In the genomic region with DNA sequence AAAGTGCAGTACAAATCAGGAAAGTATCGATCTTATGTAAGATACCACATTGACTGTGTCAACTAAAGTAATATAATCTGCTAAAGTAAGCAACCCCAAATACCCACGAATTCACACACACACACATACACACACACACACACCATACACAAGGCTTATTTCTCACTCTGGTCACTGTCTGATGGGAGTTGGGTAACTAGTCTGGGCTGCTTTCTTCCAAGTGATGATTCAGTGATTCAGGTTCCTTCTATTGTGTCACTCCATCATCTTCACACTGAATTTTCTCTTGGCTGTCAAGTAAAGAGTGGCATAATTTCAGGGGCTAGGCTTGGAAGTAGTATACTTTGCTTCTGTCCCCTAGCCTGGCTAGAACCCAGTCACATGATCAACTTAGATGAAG, we compare ENCODE assay signal across 12 cellular contexts.
DNase-seq lines count a peak whose midpoint lies in the region; ATAC-seq, FAIRE-seq and TF ChIP-seq lines count a peak whose summit lies in the region.
"Had no signal": no experiment of that assay in that cellular context is flagged by ENCODE, and none has a peak within 500 bp of the region (broad histone marks: within the 10 kb centered on the region; RNA-seq: fewer than 3 reads in every experiment).

No MANE protein-coding gene starts in this region.

- no peak for TF ChIP-seq CTCF in K562 (IDR thresholded peaks at IDR 0.05 in 2 of 3, conservative IDR thresholded peaks at IDR 0.05 in 1 of 3; ENCODE audit: insufficient read depth in 2 of 3, low read depth in 1 of 3, low read length in 3 of 3)

- no peak for TF ChIP-seq POLR2A in K562 (conservative IDR thresholded peaks at IDR 0.05)

- BruUV-seq in K562 (replicated peaks; lab: Mats Ljungman, UMichigan), result no TSS peak

- intact Hi-C loops in K562 (cut with micrococcal nuclease), result loop anchor here (5.0 kb wide), 1 partner anchor 270 kb away; no protein-coding TSS in a partner anchor

- no peak for ATAC-seq in K562
- no peak for ATAC-seq in HG02970 (IDR thresholded peaks at IDR 0.05; ENCODE audit: low FRiP score, unreplicated experiment)

- H3K27ac ChIP-seq in GM23248, result no peak overlapping the region
- no peak overlapping the region for H3K27ac ChIP-seq in K562 (ENCODE audit: extremely low read depth, low read depth, low read length)
- H3K27ac ChIP-seq in epithelial cell of prostate, result no peak overlapping the region
- H3K27ac ChIP-seq in substantia nigra (ENCODE audit: low read depth, low read length, poor library complexity, severe bottlenecking), result peak overlapping the region; percentile 52
- H3K27ac ChIP-seq: C4-2B, KMS-11 had no signal

- H3K4me2 ChIP-seq in GM23248 (ENCODE audit: unreplicated experiment) (no peak overlapping the region), K562 (ENCODE audit: insufficient read depth, low read length) (no peak overlapping the region)
- H3K4me2 ChIP-seq: KMS-11, SK-N-SH had no signal

- no peak overlapping the region for H3K9ac ChIP-seq in GM23248
- no peak overlapping the region for H3K9ac ChIP-seq in K562 (ENCODE audit: insufficient read depth in 1 of 2, low read depth in 2 of 2, low read length in 2 of 2)
- H3K9ac ChIP-seq: KMS-11, SK-N-SH had no signal

- DNase-seq in GM23248, result peak; percentile 22
- DNase-seq in K562 (ENCODE audit: extremely low read depth in 1 of 4, low spot score in 3 of 4), result no peak
- DNase-seq in epithelial cell of prostate (ENCODE audit: low read depth, low spot score), result peak; percentile 10
- DNase-seq in substantia nigra (lab: John Stamatoyannopoulos, UW), result no peak
- DNase-seq in occipital lobe (lab: John Stamatoyannopoulos, UW), result no peak
- DNase-seq in COLO668 (lab: John Stamatoyannopoulos, UW; ENCODE audit: unreplicated experiment), result no peak
- DNase-seq: DMS79, SIG-M5 had no signal

- H3F3A ChIP-seq in GM23248 (ENCODE audit: insufficient read depth), result no peaks in the 10 kb centered on the region

- no peaks in the 10 kb centered on the region for H3K27me3 ChIP-seq in GM23248 (replicated peaks; ENCODE audit: insufficient read depth)
- no peaks in the 10 kb centered on the region for H3K27me3 ChIP-seq in K562 (ENCODE audit: control insufficient read depth in 2 of 2, insufficient read depth in 2 of 2, low read length in 2 of 2)

- FAIRE-seq in K562 (lab: Jason Lieb, UNC), result no peak

- H3K9me1 ChIP-seq in K562 (ENCODE audit: control insufficient read depth, insufficient read depth, low read length), result no peaks in the 10 kb centered on the region

- H2AFZ ChIP-seq in GM23248 (no peak overlapping the region), K562 (ENCODE audit: low read depth, low read length) (no peak overlapping the region)

- in situ Hi-C loops in GM23248 (cut with MboI) (loop anchor here (10.0 kb wide), 1 partner anchor 142 kb away; no protein-coding TSS in a partner anchor), K562 (cut with MboI) (no loop called here)

- no peak for TF ChIP-seq EP300 in K562 (IDR thresholded peaks at IDR 0.05; ENCODE audit: low read length)

- H3K36me3 ChIP-seq in GM23248 (ENCODE audit: low read depth) (no peaks in the 10 kb centered on the region), K562 (ENCODE audit: control insufficient read depth, insufficient read depth, low read length) (no peaks in the 10 kb centered on the region)

- H3K9me3 ChIP-seq in GM23248 (ENCODE audit: low read depth), result no peaks in the 10 kb centered on the region
- no peaks in the 10 kb centered on the region for H3K9me3 ChIP-seq in K562 (replicated peaks; ENCODE audit: control insufficient read depth, insufficient read depth, low read depth, low read length)
- H3K9me3 ChIP-seq: SK-N-SH had no signal

- CTCF ChIA-PET in K562 (lab: Yijun Ruan, JAX; ENCODE audit: low intra/inter-chr PET ratio), result interaction anchor here (0.6 to 1.2 kb wide), 2 partner anchors 216 to 271 kb away, joined by 3 to 7 read pairs; no protein-coding TSS in a partner anchor

- H3K9me2 ChIP-seq in GM23248 (ENCODE audit: insufficient read depth), result no peaks in the 10 kb centered on the region
- H3K9me2 ChIP-seq: SK-N-SH had no signal

- no peaks in the 10 kb centered on the region for H3K79me2 ChIP-seq in GM23248 (ENCODE audit: insufficient read depth)
- no peaks in the 10 kb centered on the region for H3K79me2 ChIP-seq in K562 (ENCODE audit: control insufficient read depth, insufficient read depth, low read length)

- no peaks in the 10 kb centered on the region for H4K20me1 ChIP-seq in GM23248 (ENCODE audit: insufficient read depth)
- no peaks in the 10 kb centered on the region for H4K20me1 ChIP-seq in K562 (replicated peaks; ENCODE audit: control insufficient read depth, insufficient read depth, low read length)

- 43 to 47% methylated on average over 2 of the region's 2 CpGs for WGBS in GM23248 (ENCODE audit: low coverage in 1 of 2, low lambda C conversion rate in 2 of 2, missing lambda C conversion rate in 2 of 2), 2 experiments
- WGBS in K562 (ENCODE audit: insufficient coverage, low coverage, missing lambda C conversion rate), result 0% methylated on average over 2 of the region's 2 CpGs

- H3K4me1 ChIP-seq in GM23248 (ENCODE audit: insufficient read depth) (0 out of 2 replicates have a peak, but pooled peaks cover 5% of the 10 kb centered on the region), K562 (replicated peaks in 1 of 2; ENCODE audit: control insufficient read depth in 2 of 2, insufficient read depth in 2 of 2, low read length in 2 of 2) (no peaks in the 10 kb centered on the region)

- POLR2A ChIA-PET in K562 (lab: Yijun Ruan, JAX), result interaction anchor here (0.7 kb wide), 1 partner anchor 12 kb away, joined by 3 read pairs; no protein-coding TSS in a partner anchor

- H3K4me3 ChIP-seq in GM23248 (no peak overlapping the region), K562 (no peak overlapping the region)

- no peak for TF ChIP-seq RAD21 in K562 (CRISPR knock-in tag; conservative IDR thresholded peaks at IDR 0.05 in 1 of 2, IDR thresholded peaks at IDR 0.05 in 1 of 2)

TF ChIP-seq in K562, 482 proteins besides CTCF, POLR2A, EP300 and RAD21:
- peak; percentile 26; the same call in 1 of the 2 replicates for TF ChIP-seq TFE3 (CRISPR knock-in tag; IDR thresholded peaks at IDR 0.05)
- no peak for TF ChIP-seq MTF1 (CRISPR knock-in tag; IDR thresholded peaks at IDR 0.05; ENCODE audit: borderline replicate concordance)

Comparison
In these comparisons a context has a peak if more than half of its experiments do, and no peak if none do; other contexts are left out.
1. DNase-seq: peak in GM23248 (single experiment) and epithelial cell of prostate (single experiment); none in K562 (0 of 4), substantia nigra (0 of 49), occipital lobe (single experiment) and COLO668 (single experiment).